ENCODE assay signal across 9 cellular contexts in the genomic region with DNA sequence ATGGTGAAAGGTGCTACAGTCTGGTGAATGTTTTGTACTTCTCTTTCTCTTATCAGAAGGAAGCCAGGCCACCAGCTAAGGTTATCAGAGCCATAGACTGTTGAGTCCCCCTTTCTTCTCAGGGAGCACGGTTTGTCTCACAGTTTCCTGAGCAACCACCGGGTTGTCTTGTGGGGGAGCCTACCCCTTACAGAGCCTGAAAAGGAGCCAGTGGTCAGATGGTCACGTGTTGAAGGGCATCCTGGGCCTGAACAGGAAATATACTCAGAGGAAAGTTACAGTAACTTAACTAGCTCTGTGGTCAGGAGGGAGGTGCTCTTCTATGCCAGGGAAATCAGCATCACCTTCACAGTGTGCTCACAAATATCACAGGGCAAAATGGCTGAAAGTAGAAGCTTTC. TPM values are rescaled to one million over a fixed set of nuclear protein-coding genes. Genes with fewer than 3 reads are reported as not detected.
DNase-seq lines count a peak whose midpoint lies in the region; ATAC-seq lines count a peak whose summit lies in the region.
"Had no signal": no experiment of that assay in that cellular context is flagged by ENCODE, and none has a peak within 500 bp of the region (broad histone marks: within the 10 kb centered on the region; RNA-seq: fewer than 3 reads in every experiment).

No MANE protein-coding gene starts in this region.

- DNase-seq in A172 (ENCODE audit: low spot score) (peak; percentile 35), pons (ENCODE audit: low spot score) (peak; percentile 4), dedifferentiated amniotic fluid mesenchymal stem cell (ENCODE audit: extremely low spot score) (no peak), NCI-H1417 treated with DMSO at 0.1 percent for 48 hours (lab: John Stamatoyannopoulos, UW) (no peak), SK-N-DZ (ENCODE audit: low spot score) (no peak)
- DNase-seq in activated CD8-positive, alpha-beta memory T cell treated with anti-CD3 and anti-CD28 coated beads, Interleukin-2, amount 50 U/mL, for 4 hours: peak; percentile 44

- ATAC-seq in GM19397 (IDR thresholded peaks at IDR 0.05; ENCODE audit: unreplicated experiment): peak; percentile 92
- ATAC-seq in HG03442 (IDR thresholded peaks at IDR 0.05; ENCODE audit: unreplicated experiment): peak; percentile 92

RNA-seq across cellular contexts. Expression of gene CD28, which starts 11.6 kb away (rescaled TPM):
- 0.19 TPM in 1 of 2 replicates, not detected in the other for total RNA-seq in A172 (2014; rRNA removed; shearing (Covaris generic))
- polyA plus RNA-seq in SK-N-DZ (2014; cell fraction: cytosol; rRNA removed): not detected in 2 replicates
- polyA plus RNA-seq in SK-N-DZ (2014; cell fraction: nucleus; rRNA removed): not detected in 2 replicates
- total RNA-seq: neural crest cell had no signal

Comparison
In these comparisons a context has a peak if more than half of its experiments do, and no peak if none do; other contexts are left out.
1. DNase-seq: peak in A172 (single experiment), activated CD8-positive, alpha-beta memory T cell treated with anti-CD3 and anti-CD28 coated beads, Interleukin-2, amount 50 U/mL, for 4 hours (single experiment) and pons (single experiment); none in dedifferentiated amniotic fluid mesenchymal stem cell (single experiment), NCI-H1417 treated with DMSO at 0.1 percent for 48 hours (single experiment) and SK-N-DZ (single experiment).